7 cellular contexts compared by ENCODE assay signal in the genomic region with DNA sequence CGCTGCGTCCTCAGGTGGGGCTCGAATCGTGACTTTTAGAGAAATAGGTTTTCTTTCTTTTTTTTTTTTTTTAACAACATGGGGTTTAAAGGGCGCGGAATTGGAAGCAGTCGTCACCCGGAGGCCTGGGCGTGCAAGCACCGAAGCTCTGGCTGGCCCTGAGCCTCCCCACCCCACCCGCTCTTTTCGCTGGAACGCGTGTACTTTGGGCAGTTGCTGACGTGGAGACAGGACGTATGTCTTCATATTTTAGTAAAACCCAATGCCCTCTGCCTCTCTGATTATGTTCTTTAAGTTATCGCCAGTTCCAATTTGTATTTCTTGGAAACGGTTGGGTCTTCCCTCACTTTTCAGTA. TPM values are rescaled to one million over a fixed set of nuclear protein-coding genes. Genes with fewer than 3 reads are reported as not detected.
A peak's percentile ranks its signal among the peaks of the same experiment; 100 is the strongest.
DNase-seq lines count a peak whose midpoint lies in the region; ATAC-seq, FAIRE-seq and TF ChIP-seq lines count a peak whose summit lies in the region.

No MANE protein-coding gene starts in this region.

- no peaks in the 10 kb centered on the region for H3K9me3 Mint-ChIP-seq in activated naive CD8-positive, alpha-beta T cell (ENCODE audit: low read depth)

- no peak for TF ChIP-seq CTCF in left ventricle myocardium inferior (IDR thresholded peaks at IDR 0.05; ENCODE audit: borderline replicate concordance)

- H3K27me3 Mint-ChIP-seq in activated naive CD8-positive, alpha-beta T cell = no peaks in the 10 kb centered on the region

- peak overlapping the region; percentile 99 for H3K4me3 ChIP-seq in left ventricle myocardium inferior
- peak overlapping the region; percentile 79 for H3K4me3 ChIP-seq in rectal smooth muscle tissue (ENCODE audit: low read length)

- H3K36me3 ChIP-seq in left ventricle myocardium inferior (no peaks in the 10 kb centered on the region), rectal smooth muscle tissue (ENCODE audit: control insufficient read depth, insufficient read depth, low read length) (no peaks in the 10 kb centered on the region)

- peaks cover 11% of the 10 kb centered on the region for H3K4me1 Mint-ChIP-seq in activated naive CD8-positive, alpha-beta T cell (ENCODE audit: low read depth)

- peak overlapping the region; percentile 99 for H3K27ac ChIP-seq in left ventricle myocardium inferior (replicated peaks)
- peak overlapping the region; percentile 83 for H3K27ac ChIP-seq in rectal smooth muscle tissue (ENCODE audit: low read depth, low read length)

- peak overlapping the region; percentile 96 for H3K27ac Mint-ChIP-seq in activated naive CD8-positive, alpha-beta T cell

- intact Hi-C loops in left ventricle myocardium inferior (cut with micrococcal nuclease) = no loop called here

- FAIRE-seq in RCC 7860 (lab: Jason Lieb, UNC) = no peak

- H3K4me1 ChIP-seq in left ventricle myocardium inferior (peaks cover 22% of the 10 kb centered on the region), rectal smooth muscle tissue (ENCODE audit: control insufficient read depth, insufficient read depth, low read length) (peaks cover 7% of the 10 kb centered on the region)

- DNase-seq in EH (ENCODE audit: low read depth) (peak; percentile 65), NAMALWA (ENCODE audit: low spot score) (peak; percentile 61), left ventricle myocardium inferior (peak; percentile 34), RCC 7860 (ENCODE audit: low spot score) (no peak)

- H3K36me3 Mint-ChIP-seq in activated naive CD8-positive, alpha-beta T cell = no peaks in the 10 kb centered on the region

- H3K9me3 ChIP-seq in left ventricle myocardium inferior (replicated peaks) = no peaks in the 10 kb centered on the region

- peak; percentile 19 for ATAC-seq in GM21737 (IDR thresholded peaks at IDR 0.05; ENCODE audit: unreplicated experiment)

- peak overlapping the region; percentile 81 for H3K9ac ChIP-seq in rectal smooth muscle tissue (ENCODE audit: low read length)

- H3K4me3 Mint-ChIP-seq in activated naive CD8-positive, alpha-beta T cell = peak overlapping the region; percentile 97

- H3K27me3 ChIP-seq in left ventricle myocardium inferior (ENCODE audit: low read depth) (no peaks in the 10 kb centered on the region), rectal smooth muscle tissue (ENCODE audit: control insufficient read depth, insufficient read depth, low read length) (no peaks in the 10 kb centered on the region)

RNA-seq across cellular contexts. Expression of gene C16orf95, which starts 0.6 kb away (rescaled TPM):
- 3.2 TPM for total RNA-seq in left ventricle myocardium inferior
